Comparison of ENCODE assay signal across 16 cellular contexts in the genomic region with DNA sequence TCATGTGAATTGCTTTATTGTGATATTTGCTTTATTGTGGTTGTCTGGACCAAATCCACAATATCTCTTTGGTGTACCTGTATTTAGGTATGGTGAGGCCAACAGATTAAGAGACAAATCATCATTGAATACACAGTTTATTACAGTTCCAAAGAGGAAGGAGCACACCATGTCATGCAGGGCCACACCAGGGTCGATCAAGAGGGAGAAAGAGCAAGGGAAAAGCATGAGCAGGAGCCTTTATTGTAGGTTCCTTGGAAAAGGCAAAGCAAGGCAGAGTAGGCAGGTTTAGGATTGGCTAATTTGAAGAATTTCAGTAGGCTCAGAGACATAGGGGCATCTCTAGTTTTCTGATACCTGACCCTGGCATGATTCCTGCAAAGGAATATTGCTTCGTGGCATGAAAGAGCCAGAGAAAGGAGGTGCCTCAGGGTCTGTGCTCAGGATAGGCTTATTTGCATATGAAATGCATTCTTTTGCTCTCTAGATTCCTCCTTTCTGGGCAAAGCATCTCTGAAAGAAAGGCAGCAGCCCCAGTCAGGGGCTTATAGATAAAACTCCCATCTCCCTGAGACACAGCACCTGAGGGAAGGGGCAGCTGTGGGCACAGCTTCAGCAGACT.
DNase-seq lines count a peak whose midpoint lies in the region; ATAC-seq and TF ChIP-seq lines count a peak whose summit lies in the region.
"Had no signal": no experiment of that assay in that cellular context is flagged by ENCODE, and none has a peak within 500 bp of the region (broad histone marks: within the 10 kb centered on the region; RNA-seq: fewer than 3 reads in every experiment).

No MANE protein-coding gene starts in this region.

- H3K9ac ChIP-seq in HUES64 (ENCODE audit: low read depth, low read length) (no peak overlapping the region), endodermal cell (ENCODE audit: extremely low read depth, low read length, poor library complexity, severe bottlenecking) (no peak overlapping the region), PC-3 (ENCODE audit: low read length) (no peak overlapping the region)

- no peaks in the 10 kb centered on the region for H3F3A ChIP-seq in PC-3 (ENCODE audit: low read length, unreplicated experiment)

- CTCF ChIA-PET in PC-3 (lab: Charles Lee) = no interaction called here

- peak overlapping the region; percentile 76 for H3K27ac ChIP-seq in HUES64 (ENCODE audit: low read depth, low read length)
- H3K27ac ChIP-seq in endodermal cell (ENCODE audit: low read depth, low read length) = no peak overlapping the region
- no peak overlapping the region for H3K27ac ChIP-seq in PC-3 (ENCODE audit: low read length)
- H3K27ac ChIP-seq: 22Rv1 had no signal

- WGBS in HUES64 = 46% methylated on average over 2 of the region's 2 CpGs
- WGBS in endodermal cell (ENCODE audit: insufficient coverage in 1 of 2, insufficient read length in 1 of 2), 2 experiments = 66% methylated on average over 2 of the region's 2 CpGs; no CpG with 5 or more reads in 1 of the 2 experiments

- H3K4me3 Mint-ChIP-seq in endodermal cell = no peak overlapping the region
- H3K4me3 Mint-ChIP-seq: CD14-positive monocyte; CD8-positive, alpha-beta T cell; HFFc6 had no signal

- no peak overlapping the region for H3K27ac Mint-ChIP-seq in endodermal cell
- H3K27ac Mint-ChIP-seq: CD14-positive monocyte; CD8-positive, alpha-beta T cell; HFFc6 had no signal

- intact Hi-C loops in PC-3 (cut with micrococcal nuclease) = no loop called here

- H3K4me3 ChIP-seq in HUES64 (ENCODE audit: low read length) (no peak overlapping the region), endodermal cell (ENCODE audit: low read length) (no peak overlapping the region), PC-3 (ENCODE audit: low read length) (no peak overlapping the region)

- H3K79me2 ChIP-seq in PC-3 (ENCODE audit: low read length) = no peaks in the 10 kb centered on the region

- H3K9me3 Mint-ChIP-seq in endodermal cell = peaks cover 46% of the 10 kb centered on the region

- peaks cover 30% of the 10 kb centered on the region for H3K9me3 ChIP-seq in HUES64 (ENCODE audit: insufficient read depth, low read depth, low read length)
- peaks cover 5% of the 10 kb centered on the region for H3K9me3 ChIP-seq in endodermal cell (ENCODE audit: control insufficient read depth, low read length)
- H3K9me3 ChIP-seq in PC-3 (ENCODE audit: low read length) = no peaks in the 10 kb centered on the region

- H3K9me2 ChIP-seq in PC-3 (replicated peaks; ENCODE audit: low read length) = no peaks in the 10 kb centered on the region

- no peaks in the 10 kb centered on the region for H4K20me1 ChIP-seq in PC-3 (ENCODE audit: low read length)

- TF ChIP-seq CTCF in endodermal cell (conservative IDR thresholded peaks at IDR 0.05) (no peak), PC-3 (conservative IDR thresholded peaks at IDR 0.05; ENCODE audit: low read depth, low read length) (no peak)

- no peaks in the 10 kb centered on the region for H3K27me3 Mint-ChIP-seq in endodermal cell (ENCODE audit: insufficient read depth)

- no peak overlapping the region for H2AFZ ChIP-seq in PC-3 (ENCODE audit: low read length)

- H3K36me3 Mint-ChIP-seq in endodermal cell (ENCODE audit: low read depth) = peaks cover 6% of the 10 kb centered on the region
- H3K36me3 Mint-ChIP-seq: CD14-positive monocyte had no signal

- DNase-seq in ELF-1 (ENCODE audit: low read depth, low spot score) (peak; percentile 78), endodermal cell (peak; percentile 59), iPS-NIHi11 (ENCODE audit: low spot score) (peak; percentile 37), DMS114 treated with DMSO at 0.1 percent for 48 hours (lab: John Stamatoyannopoulos, UW; ENCODE audit: unreplicated experiment) (no peak), PC-3 (no peak)
- DNase-seq in activated CD4-positive, alpha-beta T cell treated with anti-CD3 and anti-CD28 coated beads, Interleukin-2, amount 50 U/mL, for 1 hour = no peak
- DNase-seq: CD8-positive, alpha-beta T cell; COR-L47; DND-41; HCEC 1CT; HFFc6 had no signal

- BruUV-seq in PC-3 (replicated peaks; lab: Mats Ljungman, UMichigan) = no TSS peak

- ATAC-seq in PC-3 (no peak), HG02798 (IDR thresholded peaks at IDR 0.05; ENCODE audit: poor library complexity, unreplicated experiment) (no peak)
- ATAC-seq: CD8-positive, alpha-beta T cell; HepG2 had no signal

- H3K4me1 ChIP-seq in HUES64 (ENCODE audit: insufficient read depth, low read length) = no peaks in the 10 kb centered on the region; the same call in 1 of the 2 replicates
- no peaks in the 10 kb centered on the region for H3K4me1 ChIP-seq in endodermal cell (ENCODE audit: control insufficient read depth, insufficient read depth, low read length)
- H3K4me1 ChIP-seq in PC-3 (ENCODE audit: insufficient read depth, low read length) = no peaks in the 10 kb centered on the region

- POLR2A ChIA-PET in PC-3 (lab: Charles Lee; ENCODE audit: unreplicated experiment) = no interaction called here

- H3K27me3 ChIP-seq in HUES64 (ENCODE audit: insufficient read depth, low read length) (no peaks in the 10 kb centered on the region), endodermal cell (ENCODE audit: control insufficient read depth, insufficient read depth, low read length, poor library complexity, severe bottlenecking) (no peaks in the 10 kb centered on the region), PC-3 (ENCODE audit: low read length) (no peaks in the 10 kb centered on the region)

- no peaks in the 10 kb centered on the region for H3K4me1 Mint-ChIP-seq in endodermal cell
- H3K4me1 Mint-ChIP-seq: CD14-positive monocyte had no signal

- H3K36me3 ChIP-seq in HUES64 (ENCODE audit: insufficient read depth, low read length) (no peaks in the 10 kb centered on the region), endodermal cell (ENCODE audit: control insufficient read depth, insufficient read depth, low read length) (no peaks in the 10 kb centered on the region), PC-3 (ENCODE audit: low read depth, low read length) (no peaks in the 10 kb centered on the region)

- no peak overlapping the region for H3K4me2 ChIP-seq in PC-3 (ENCODE audit: low read length)

Comparison
In these comparisons a context has a peak if more than half of its experiments do, and no peak if none do; other contexts are left out.
1. DNase-seq: peak in ELF-1 (single experiment), endodermal cell (single experiment) and iPS-NIHi11 (single experiment); none in DMS114 treated with DMSO at 0.1 percent for 48 hours (single experiment), activated CD4-positive, alpha-beta T cell treated with anti-CD3 and anti-CD28 coated beads, Interleukin-2, amount 50 U/mL, for 1 hour (single experiment) and PC-3 (single experiment).